ENCODE assay signal across 8 cellular contexts in genomic region chr12:54191550-54192022, GRCh38. TPM values are rescaled to one million over a fixed set of nuclear protein-coding genes. Genes with fewer than 3 reads are reported as not detected.
A peak's percentile ranks its signal among the peaks of the same experiment; 100 is the strongest.
DNase-seq lines count a peak whose midpoint lies in the region; ATAC-seq lines count a peak whose summit lies in the region.

No MANE protein-coding gene starts in this region.

- DNase-seq in DMS53 (lab: John Stamatoyannopoulos, UW): peak; percentile 85
- DNase-seq in NCI-H460 (ENCODE audit: extremely low read depth, low read depth): peak; percentile 85
- peak; percentile 64 to 66 for DNase-seq in activated CD4-positive, alpha-beta T cell treated with anti-CD3 and anti-CD28 coated beads for 24 hours (ENCODE audit: low read depth in 2 of 2)
- DNase-seq in cerebellum (ENCODE audit: low spot score): peak; percentile 90
- DNase-seq in left lobe of liver (ENCODE audit: low spot score): peak; percentile 77
- peak; percentile 66 for DNase-seq in stimulated activated CD4-positive, alpha-beta T cell treated with anti-CD3 and anti-CD28 coated beads, Interleukin-2, amount 100 ng/mL, for 4 hours (ENCODE audit: low read depth)

- peak; percentile 46 for ATAC-seq in HG02981 (IDR thresholded peaks at IDR 0.05; ENCODE audit: unreplicated experiment)
- ATAC-seq in left lobe of liver: peak; percentile 83
- no peak for ATAC-seq in HG03457 (IDR thresholded peaks at IDR 0.05; ENCODE audit: unreplicated experiment)

RNA-seq across cellular contexts. Expression of gene SMUG1, which starts 2.8 kb away (rescaled TPM):
- 44.2 and 49.8 TPM in 2 replicates for total RNA-seq in NCI-H460 (2014; rRNA removed; shearing (Covaris generic))
- 137 and 138 TPM in 2 replicates for polyA plus RNA-seq in NCI-H460 (2014; cell fraction: nucleus; rRNA removed)
- 26.0 TPM for total RNA-seq in cerebellum
- total RNA-seq in left lobe of liver: 22.7 TPM
